9 cellular contexts compared by ENCODE assay signal in the genomic region with DNA sequence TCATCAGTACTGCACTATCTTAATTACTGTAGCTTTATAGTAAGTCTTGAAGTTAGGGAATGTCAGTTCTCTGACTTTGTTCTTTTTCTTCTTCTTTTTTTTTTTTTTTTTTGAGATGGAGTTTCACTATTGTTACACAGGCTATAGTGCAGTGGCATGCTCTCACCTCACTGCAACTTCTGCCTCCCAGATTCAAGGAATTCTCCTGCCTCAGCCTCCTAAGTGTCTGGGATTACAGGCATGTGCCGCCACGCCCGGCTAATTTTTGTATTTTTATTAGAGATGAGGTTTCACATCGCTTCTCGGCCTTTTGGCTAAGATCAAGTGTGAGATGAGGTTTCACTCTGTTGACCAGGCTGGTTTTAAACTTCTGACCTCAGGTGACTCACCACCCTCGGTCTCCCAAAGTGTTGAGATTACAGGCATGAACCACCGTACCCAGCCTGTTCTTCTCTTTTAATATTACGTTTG.
A peak's percentile ranks its signal among the peaks of the same experiment; 100 is the strongest.
DNase-seq lines count a peak whose midpoint lies in the region; ATAC-seq and FAIRE-seq lines count a peak whose summit lies in the region.
"Had no signal": no experiment of that assay in that cellular context is flagged by ENCODE, and none has a peak within 500 bp of the region (broad histone marks: within the 10 kb centered on the region; RNA-seq: fewer than 3 reads in every experiment).

No MANE protein-coding gene starts in this region.

- no peak for DNase-seq in GM18507 (ENCODE audit: extremely low spot score, insufficient read length, low read depth)
- DNase-seq in amniotic stem cell (lab: John Stamatoyannopoulos, UW), result peak; percentile 31
- DNase-seq in kidney tubule cell (ENCODE audit: low spot score), result peak; percentile 92
- no peak for DNase-seq in NCI-H1092 treated with DMSO at 0.1 percent for 48 hours (lab: John Stamatoyannopoulos, UW)
- DNase-seq: NCI-H524 treated with DMSO at 0.1 percent for 48 hours had no signal

- ATAC-seq in HG03442 (IDR thresholded peaks at IDR 0.05; ENCODE audit: unreplicated experiment) (peak; percentile 85), HG03095 (IDR thresholded peaks at IDR 0.05; ENCODE audit: unreplicated experiment) (no peak), GM21529 (IDR thresholded peaks at IDR 0.05; ENCODE audit: unreplicated experiment) (no peak), GM21717 (IDR thresholded peaks at IDR 0.05; ENCODE audit: unreplicated experiment) (no peak)

- peak; percentile 5 for FAIRE-seq in GM18507 (lab: Jason Lieb, UNC)

Comparison
In these comparisons a context has a peak if more than half of its experiments do, and no peak if none do; other contexts are left out.
1. DNase-seq: peak in amniotic stem cell (single experiment) and kidney tubule cell (single experiment); none in GM18507 (single experiment) and NCI-H1092 treated with DMSO at 0.1 percent for 48 hours (single experiment).